In the genomic region with DNA sequence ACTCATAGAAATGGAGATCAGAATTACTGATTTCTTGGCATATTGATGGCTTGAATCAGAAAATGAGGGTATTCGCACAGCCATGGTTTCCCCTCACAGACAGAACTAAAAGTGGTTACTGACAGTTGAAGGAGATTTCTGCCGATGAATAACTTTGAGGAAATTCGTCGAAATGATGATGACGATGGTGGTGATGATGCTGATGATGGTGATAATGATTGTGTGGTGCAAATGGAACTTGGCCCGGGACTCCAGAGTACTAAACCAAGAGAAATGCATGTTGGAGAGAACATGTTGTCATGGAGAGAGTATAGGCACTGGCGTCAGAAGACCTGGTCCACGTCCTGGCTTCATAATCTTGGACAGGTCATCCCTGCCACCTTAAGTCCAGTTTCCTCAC, we compare ENCODE assay signal across 26 cellular contexts.
DNase-seq lines count a peak whose midpoint lies in the region; ATAC-seq, FAIRE-seq and TF ChIP-seq lines count a peak whose summit lies in the region.
"Had no signal": no experiment of that assay in that cellular context is flagged by ENCODE, and none has a peak within 500 bp of the region (broad histone marks: within the 10 kb centered on the region; RNA-seq: fewer than 3 reads in every experiment).

No MANE protein-coding gene starts in this region.

- no peaks in the 10 kb centered on the region for H3K27me3 ChIP-seq in HepG2 (ENCODE audit: control insufficient read depth in 1 of 2, insufficient read depth in 2 of 2, low read length in 2 of 2)
- H3K27me3 ChIP-seq in right lobe of liver, result no peaks in the 10 kb centered on the region
- peaks cover 5 to 20% of the 10 kb centered on the region in 2 experiments for H3K27me3 ChIP-seq in mesenchymal stem cell (ENCODE audit: control insufficient read depth in 1 of 2, insufficient read depth in 1 of 2, low read length in 2 of 2)
- H3K27me3 ChIP-seq: BE2C, BLaER1 had no signal

- no peak overlapping the region for H3K4me3 ChIP-seq in HepG2 (replicated peaks in 1 of 3; ENCODE audit: insufficient read depth in 1 of 3, low read depth in 2 of 3, low read length in 3 of 3)
- no peak overlapping the region for H3K4me3 ChIP-seq in right lobe of liver
- H3K4me3 ChIP-seq in mesenchymal stem cell (ENCODE audit: insufficient read depth in 1 of 2, low read depth in 1 of 2, low read length in 2 of 2), result no peak overlapping the region
- H3K4me3 ChIP-seq: A549, BLaER1, GM12878 had no signal

- H3K9me3 ChIP-seq in HepG2 (ENCODE audit: low read length), result no peaks in the 10 kb centered on the region
- H3K9me3 ChIP-seq in right lobe of liver, result no peaks in the 10 kb centered on the region
- no peaks in the 10 kb centered on the region for H3K9me3 ChIP-seq in mesenchymal stem cell (ENCODE audit: control insufficient read depth, low read length)
- H3K9me3 ChIP-seq: A549, BE2C, BLaER1 had no signal

- no peak overlapping the region for H3K4ac ChIP-seq in mesenchymal stem cell (ENCODE audit: low read depth in 1 of 2, low read length in 2 of 2)

- no peak overlapping the region for H2BK15ac ChIP-seq in mesenchymal stem cell (ENCODE audit: low read depth, poor library complexity, severe bottlenecking)

- H4K8ac ChIP-seq in mesenchymal stem cell (ENCODE audit: low read length), result no peak overlapping the region

- no peak overlapping the region for H2AK5ac ChIP-seq in mesenchymal stem cell (ENCODE audit: low read length, severe bottlenecking)

- no TSS peak for BruUV-seq in HepG2 (replicated peaks; lab: Mats Ljungman, UMichigan)

- CTCF ChIA-PET in HepG2 (lab: Yijun Ruan, JAX; ENCODE audit: low intra/inter-chr PET ratio, low total read pairs), result no interaction called here

- H3K18ac ChIP-seq in mesenchymal stem cell (ENCODE audit: low read depth in 1 of 2, low read length in 2 of 2), result no peak overlapping the region

- 58% methylated on average over 8 of the region's 8 CpGs for WGBS in HepG2 (ENCODE audit: low lambda C conversion rate)
- 69% methylated on average over 5 of the region's 8 CpGs for WGBS in right lobe of liver (ENCODE audit: insufficient coverage, low coverage, low lambda C conversion rate, missing lambda C conversion rate)
- WGBS in mesenchymal stem cell, result 94% methylated on average over 8 of the region's 8 CpGs

- no peaks in the 10 kb centered on the region for H3K4me1 ChIP-seq in HepG2 (ENCODE audit: insufficient read depth, low read length)
- H3K4me1 ChIP-seq in right lobe of liver, result no peaks in the 10 kb centered on the region
- H3K4me1 ChIP-seq in mesenchymal stem cell (ENCODE audit: control insufficient read depth, insufficient read depth, low read depth, low read length), result no peaks in the 10 kb centered on the region
- H3K4me1 ChIP-seq: BE2C, BLaER1 had no signal

- H3K23ac ChIP-seq in mesenchymal stem cell (ENCODE audit: low read length in 2 of 2), result no peak overlapping the region

- no peaks in the 10 kb centered on the region for H3K79me2 ChIP-seq in HepG2 (ENCODE audit: insufficient read depth, low read length)

- ATAC-seq in HepG2 (no peak), right lobe of liver (no peak)
- ATAC-seq: A549, GM12878 had no signal

- no peak for TF ChIP-seq CTCF in HepG2 (CRISPR knock-in tag; IDR thresholded peaks at IDR 0.05)
- TF ChIP-seq CTCF in right lobe of liver (IDR thresholded peaks at IDR 0.05), result no peak

- no peaks in the 10 kb centered on the region for H3K36me3 ChIP-seq in HepG2 (replicated peaks in 1 of 2; ENCODE audit: control insufficient read depth in 1 of 2, insufficient read depth in 2 of 2, low read length in 2 of 2)
- no peaks in the 10 kb centered on the region for H3K36me3 ChIP-seq in right lobe of liver
- H3K36me3 ChIP-seq in mesenchymal stem cell (ENCODE audit: control insufficient read depth in 1 of 2, insufficient read depth in 2 of 2, low read depth in 1 of 2, low read length in 2 of 2), result no peaks in the 10 kb centered on the region
- H3K36me3 ChIP-seq: BE2C, BLaER1 had no signal

- no peaks in the 10 kb centered on the region for H4K20me1 ChIP-seq in HepG2 (ENCODE audit: insufficient read depth, low read length)
- H4K20me1 ChIP-seq: BLaER1 had no signal

- no peak overlapping the region for H2AFZ ChIP-seq in HepG2 (ENCODE audit: low read length)
- peak overlapping the region; percentile 18 for H2AFZ ChIP-seq in mesenchymal stem cell (ENCODE audit: low read depth, low read length)

- H2BK12ac ChIP-seq in mesenchymal stem cell (ENCODE audit: low read length in 2 of 2), result no peak overlapping the region

- intact Hi-C loops in HepG2 (cut with micrococcal nuclease; ENCODE audit: unreplicated experiment), result no loop called here
- intact Hi-C loops in right lobe of liver (cut with DNase I), result no loop called here

- H3K14ac ChIP-seq in mesenchymal stem cell (ENCODE audit: low read length in 2 of 2), result no peak overlapping the region

- H3K4me2 ChIP-seq in HepG2 (ENCODE audit: low read depth, low read length) (no peak overlapping the region), mesenchymal stem cell (ENCODE audit: low read length, poor library complexity, severe bottlenecking) (no peak overlapping the region)
- H3K4me2 ChIP-seq: A549, BLaER1 had no signal

- FAIRE-seq in HepG2 (lab: Jason Lieb, UNC), result no peak
- FAIRE-seq: A549, GM12878, GM12892, GM18507 had no signal

- POLR2A ChIA-PET in HepG2 (lab: Yijun Ruan, JAX), result no interaction called here

- no peak for TF ChIP-seq EP300 in HepG2 (IDR thresholded peaks at IDR 0.05; ENCODE audit: low read depth in 2 of 2, low read length in 2 of 2)
- no peak for TF ChIP-seq EP300 in HepG2 (CRISPR knock-in tag; IDR thresholded peaks at IDR 0.05; ENCODE audit: borderline replicate concordance)

- H3K9ac ChIP-seq in HepG2 (ENCODE audit: insufficient read depth, low read depth, low read length) (no peak overlapping the region), mesenchymal stem cell (ENCODE audit: low read length) (no peak overlapping the region)
- H3K9ac ChIP-seq: BLaER1 had no signal

- in situ Hi-C loops in HepG2 (cut with HindIII; ENCODE audit: extremely low pct_ligation_motif_present, low pct_unique_long_range_greater_than_20kb), result no loop called here

- no peak overlapping the region for H3K27ac ChIP-seq in HepG2 (ENCODE audit: extremely low read length, insufficient read depth, low read length)
- H3K27ac ChIP-seq in right lobe of liver, result no peak overlapping the region
- H3K27ac ChIP-seq in mesenchymal stem cell (ENCODE audit: low read length, poor library complexity, severe bottlenecking), result no peak overlapping the region
- H3K27ac ChIP-seq: 22Rv1, A549, BLaER1 had no signal

- H2BK5ac ChIP-seq in mesenchymal stem cell (ENCODE audit: low read depth, low read length, poor library complexity, severe bottlenecking), result no peak overlapping the region

- H4K91ac ChIP-seq in mesenchymal stem cell (ENCODE audit: low read length), result no peak overlapping the region

- no peak for DNase-seq in HepG2 (ENCODE audit: low spot score)
- DNase-seq in right lobe of liver, result no peak
- no peak for DNase-seq in mesenchymal stem cell
- DNase-seq in ureter (ENCODE audit: low spot score), result peak; percentile 8
- no peak for DNase-seq in SW480 (ENCODE audit: low spot score)
- DNase-seq in AG20443 (ENCODE audit: low spot score), result no peak
- DNase-seq in SIG-M5 (lab: John Stamatoyannopoulos, UW), result no peak
- DNase-seq: BE2C; C1 segment of cervical spinal cord; CD4-positive, alpha-beta memory T cell; CD4-positive, CD25-positive, alpha-beta regulatory T cell; CD8-positive, alpha-beta memory T cell; COR-L47; DMS 273 treated with DMSO at 0.1 percent for 48 hours; DMS153; DMS53; DMS79; DND-41; EL; GDM1 had no signal

- no peak overlapping the region for H2BK120ac ChIP-seq in mesenchymal stem cell (ENCODE audit: low read depth, low read length)

- TF ChIP-seq POLR2A in HepG2 (IDR thresholded peaks at IDR 0.05; ENCODE audit: insufficient read depth in 1 of 2, low read depth in 2 of 2, low read length in 2 of 2) (no peak), right lobe of liver (IDR thresholded peaks at IDR 0.05) (no peak)

- H3K79me1 ChIP-seq in mesenchymal stem cell (replicated peaks; ENCODE audit: low read length, poor library complexity, severe bottlenecking), result no peaks in the 10 kb centered on the region

- no peak for TF ChIP-seq RAD21 in HepG2 (CRISPR knock-in tag; IDR thresholded peaks at IDR 0.05)

TF ChIP-seq in HepG2, 621 proteins besides CTCF, POLR2A, EP300 and RAD21:
- TF ChIP-seq ZNF432 (CRISPR knock-in tag; IDR thresholded peaks at IDR 0.05; ENCODE audit: borderline replicate concordance), result no peak
- no peak for TF ChIP-seq KLF13 (CRISPR knock-in tag; IDR thresholded peaks at IDR 0.05)
- peak; percentile 59 for TF ChIP-seq CREB1 (IDR thresholded peaks at IDR 0.05)
- no peak for TF ChIP-seq CREB1 (CRISPR knock-in tag; IDR thresholded peaks at IDR 0.05)
- no peak for TF ChIP-seq TOE1 (CRISPR knock-in tag; IDR thresholded peaks at IDR 0.05)
- TF ChIP-seq TAF15 (IDR thresholded peaks at IDR 0.05; ENCODE audit: low read depth, low read length, poor library complexity, severe bottlenecking), result no peak
- TF ChIP-seq ZNF101 (CRISPR knock-in tag; IDR thresholded peaks at IDR 0.05; ENCODE audit: borderline replicate concordance, low read depth), result no peak
